In the genomic region with DNA sequence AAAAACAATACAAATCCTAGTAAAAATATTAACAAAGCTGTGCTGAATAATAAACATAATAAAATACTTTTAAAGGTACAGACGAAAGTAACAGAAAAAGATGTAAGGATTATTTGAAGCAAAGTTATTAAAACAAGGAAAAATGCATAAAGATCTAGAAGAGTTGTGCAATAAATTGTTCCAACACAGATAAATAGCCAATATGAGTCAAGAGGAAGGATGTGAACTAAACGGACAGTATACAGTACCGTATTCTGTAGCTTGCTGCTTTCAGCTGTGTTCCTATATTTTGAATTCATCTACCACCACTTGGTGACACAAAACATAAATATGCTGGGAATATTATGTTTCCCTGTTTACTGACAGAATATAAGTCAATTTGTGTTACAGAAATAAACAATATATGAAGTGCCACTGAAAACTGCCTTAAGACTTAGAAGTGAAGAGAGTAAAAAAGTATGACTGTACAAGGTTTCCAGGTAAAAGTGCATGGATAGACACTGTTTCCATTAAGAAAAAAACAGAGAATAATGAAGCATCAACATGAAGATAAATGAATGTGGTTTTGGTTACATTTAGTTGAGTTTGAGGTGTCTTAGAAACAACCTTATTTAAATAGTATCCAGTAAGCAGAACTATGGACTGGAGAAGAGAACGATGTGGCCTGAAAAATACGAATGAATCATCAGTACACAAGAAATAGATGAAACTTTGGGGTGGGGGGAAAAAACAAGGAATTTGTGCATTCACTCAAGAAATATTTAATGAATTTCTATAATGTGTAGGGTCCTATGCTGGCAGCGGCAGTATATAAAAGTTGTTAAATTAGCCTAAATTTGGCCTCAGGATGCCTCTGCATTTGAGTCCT, we compare ENCODE assay signal across 14 cellular contexts. TPM values are rescaled to one million over a fixed set of nuclear protein-coding genes. Genes with fewer than 3 reads are reported as not detected.
DNase-seq lines count a peak whose midpoint lies in the region; ATAC-seq, FAIRE-seq and TF ChIP-seq lines count a peak whose summit lies in the region.
"Had no signal": no experiment of that assay in that cellular context is flagged by ENCODE, and none has a peak within 500 bp of the region (broad histone marks: within the 10 kb centered on the region; RNA-seq: fewer than 3 reads in every experiment).

No MANE protein-coding gene starts in this region.

- peaks cover 3% of the 10 kb centered on the region for H3K9me1 ChIP-seq in K562 (ENCODE audit: control insufficient read depth, insufficient read depth, low read length)

- peaks cover 35% of the 10 kb centered on the region for H3K4me1 Mint-ChIP-seq in type B pancreatic cell (ENCODE audit: unreplicated experiment)

- peaks cover 100% of the 10 kb centered on the region for H3K79me2 ChIP-seq in K562 (ENCODE audit: control insufficient read depth, insufficient read depth, low read length)

- DNase-seq in SIG-M5 treated with dmso at 0.1 percent for 504 hours (lab: John Stamatoyannopoulos, UW; ENCODE audit: unreplicated experiment) (peak; percentile 46), SIG-M5 (lab: John Stamatoyannopoulos, UW) (no peak), MV-4-11 (lab: John Stamatoyannopoulos, UW) (peak; percentile 51), K562 (ENCODE audit: extremely low read depth in 1 of 4, low spot score in 3 of 4) (no peak), nucleus accumbens (lab: John Stamatoyannopoulos, UW) (no peak), AG20443 (ENCODE audit: low spot score) (no peak), type B pancreatic cell (ENCODE audit: extremely low spot score, unreplicated experiment) (no peak)
- DNase-seq: 8988T, gastrocnemius medialis, left cardiac atrium, NCI-H446 treated with DMSO at 0.1 percent for 48 hours had no signal

- TF ChIP-seq EP300 in K562 (IDR thresholded peaks at IDR 0.05; ENCODE audit: low read length): no peak

- POLR2A ChIA-PET in K562 (lab: Yijun Ruan, JAX): interaction anchor here (1.4 to 2.0 kb wide), 2 partner anchors 11 to 12 kb away, joined by 3 to 5 read pairs; no protein-coding TSS in a partner anchor

- in situ Hi-C loops in K562 (cut with MboI): no loop called here

- TF ChIP-seq CTCF in K562 (IDR thresholded peaks at IDR 0.05 in 2 of 3, conservative IDR thresholded peaks at IDR 0.05 in 1 of 3; ENCODE audit: insufficient read depth in 2 of 3, low read depth in 1 of 3, low read length in 3 of 3) (no peak), neutrophil (IDR thresholded peaks at IDR 0.05) (no peak), type B pancreatic cell (conservative IDR thresholded peaks at IDR 0.05) (no peak)

- no peak for FAIRE-seq in K562 (lab: Jason Lieb, UNC)
- FAIRE-seq: bronchial epithelial cell had no signal

- H3K9ac ChIP-seq in K562 (ENCODE audit: insufficient read depth in 1 of 2, low read depth in 2 of 2, low read length in 2 of 2): no peak overlapping the region

- no peak overlapping the region for H3K4me2 ChIP-seq in K562 (ENCODE audit: insufficient read depth, low read length)

- TF ChIP-seq POLR2A in K562 (conservative IDR thresholded peaks at IDR 0.05): no peak

- peaks cover 13% of the 10 kb centered on the region for H3K36me3 Mint-ChIP-seq in type B pancreatic cell

- no peaks in the 10 kb centered on the region for H3K27me3 Mint-ChIP-seq in type B pancreatic cell

- ATAC-seq in K562: peak; percentile 53
- ATAC-seq: gastrocnemius medialis had no signal

- H3K4me1 ChIP-seq in K562 (replicated peaks in 1 of 2; ENCODE audit: control insufficient read depth in 2 of 2, insufficient read depth in 2 of 2, low read length in 2 of 2) (peaks cover 0 to 32% of the 10 kb centered on the region in 2 experiments; a peak in 3 of 5 replicates), neutrophil (ENCODE audit: control insufficient read depth in 1 of 2, insufficient read depth in 1 of 2, low read depth in 1 of 2, low read length in 1 of 2) (peaks cover 45 to 62% of the 10 kb centered on the region in 2 experiments)

- CTCF ChIA-PET in K562 (lab: Yijun Ruan, JAX; ENCODE audit: low intra/inter-chr PET ratio): no interaction called here

- H4K20me1 ChIP-seq in K562 (replicated peaks; ENCODE audit: control insufficient read depth, insufficient read depth, low read length): peaks cover 36% of the 10 kb centered on the region

- intact Hi-C loops in K562 (cut with micrococcal nuclease): no loop called here

- no peaks in the 10 kb centered on the region for H3K27me3 ChIP-seq in K562 (ENCODE audit: control insufficient read depth in 2 of 2, insufficient read depth in 2 of 2, low read length in 2 of 2)
- H3K27me3 ChIP-seq in neutrophil: no peaks in the 10 kb centered on the region
- H3K27me3 ChIP-seq: gastrocnemius medialis had no signal

- no peak for TF ChIP-seq RAD21 in K562 (CRISPR knock-in tag; conservative IDR thresholded peaks at IDR 0.05 in 1 of 2, IDR thresholded peaks at IDR 0.05 in 1 of 2)

- H2AFZ ChIP-seq in K562 (ENCODE audit: low read depth, low read length): no peak overlapping the region

- H3K36me3 ChIP-seq in K562 (ENCODE audit: control insufficient read depth, insufficient read depth, low read length) (peaks cover 35% of the 10 kb centered on the region; the same call in 2 of the 3 replicates), neutrophil (no peaks in the 10 kb centered on the region)
- H3K36me3 ChIP-seq: gastrocnemius medialis had no signal

- H3K27ac Mint-ChIP-seq in type B pancreatic cell: no peak overlapping the region

- H3K9me3 ChIP-seq in K562 (replicated peaks; ENCODE audit: control insufficient read depth, insufficient read depth, low read depth, low read length) (no peaks in the 10 kb centered on the region), neutrophil (no peaks in the 10 kb centered on the region)
- H3K9me3 ChIP-seq: gastrocnemius medialis had no signal

- H3K9me3 Mint-ChIP-seq in type B pancreatic cell: no peaks in the 10 kb centered on the region

- H3K27ac ChIP-seq in K562 (ENCODE audit: extremely low read depth, low read depth, low read length): no peak overlapping the region
- H3K27ac ChIP-seq in neutrophil: peak overlapping the region; percentile 70
- H3K27ac ChIP-seq: SK-N-MC had no signal

- 63% methylated on average over 6 of the region's 6 CpGs for WGBS in K562 (ENCODE audit: insufficient coverage, low coverage, missing lambda C conversion rate)

- no peak overlapping the region for H3K4me3 Mint-ChIP-seq in type B pancreatic cell

- H3K4me3 ChIP-seq in K562 (no peak overlapping the region), neutrophil (ENCODE audit: low read depth in 1 of 2, low read length in 1 of 2) (no peak overlapping the region)
- H3K4me3 ChIP-seq: gastrocnemius medialis, SK-N-MC had no signal

- BruUV-seq in K562 (replicated peaks; lab: Mats Ljungman, UMichigan): no TSS peak

TF ChIP-seq in K562, 482 proteins besides CTCF, POLR2A, EP300 and RAD21:
- TF ChIP-seq ZNF668 (CRISPR knock-in tag; IDR thresholded peaks at IDR 0.05): no peak
- TF ChIP-seq CEBPB (tag; IDR thresholded peaks at IDR 0.05): peak; percentile 86
- no peak for TF ChIP-seq CEBPG (CRISPR knock-in tag; IDR thresholded peaks at IDR 0.05)
- peak; percentile 54 to 64; a peak in 1 of 4 replicates for TF ChIP-seq CEBPG (tag; conservative IDR thresholded peaks at IDR 0.05 in 1 of 2, IDR thresholded peaks at IDR 0.05 in 1 of 2)
- TF ChIP-seq MCM7 (IDR thresholded peaks at IDR 0.05): no peak
- TF ChIP-seq THRAP3 (IDR thresholded peaks at IDR 0.05; ENCODE audit: borderline replicate concordance): no peak
- no peak for TF ChIP-seq YY1 (IDR thresholded peaks at IDR 0.05; ENCODE audit: borderline replicate concordance in 1 of 3, control insufficient read depth in 1 of 3, extremely low read depth in 1 of 3, insufficient read depth in 3 of 3, insufficient read length in 1 of 3, insufficient replicate concordance in 2 of 3, low read depth in 1 of 3, low read length in 2 of 3)
- TF ChIP-seq TAF7 (tag; IDR thresholded peaks at IDR 0.05): no peak
- no peak for TF ChIP-seq TAF9B (IDR thresholded peaks at IDR 0.05; ENCODE audit: partially characterized antibody)
- TF ChIP-seq FOXK2 (conservative IDR thresholded peaks at IDR 0.05 in 1 of 2, IDR thresholded peaks at IDR 0.05 in 1 of 2; ENCODE audit: low read depth in 2 of 2): no peak
- no peak for TF ChIP-seq ZNF274 (IDR thresholded peaks at IDR 0.05; ENCODE audit: borderline replicate concordance, low read depth, low read length)
- TF ChIP-seq SMARCE1 (IDR thresholded peaks at IDR 0.05): no peak
- no peak for TF ChIP-seq NFE2 (IDR thresholded peaks at IDR 0.05; ENCODE audit: low read depth)

RNA-seq across cellular contexts. Expression of a gene that starts 13.1 kb away (rescaled TPM):
- total RNA-seq in K562 (2011; cell fraction: chromatin; rRNA removed; ENCODE audit: low replicate concordance): 5.5 and 20.3 TPM in 2 replicates
- 4.0 and 5.4 TPM in 2 replicates for total RNA-seq in K562 (2011; cell fraction: nucleolus; rRNA removed)
- total RNA-seq in K562 (2011; cell fraction: nucleoplasm; rRNA removed): 16.5 and 35.3 TPM in 2 replicates
- 10.5 and 12.5 TPM in 2 replicates for total RNA-seq in K562 (2014; rRNA removed)
- total RNA-seq in K562 (2014; rRNA removed; fragmentation: Illumina TruSeq; extraction: Trizol): 38.1 and 44.4 TPM in 2 replicates
- total RNA-seq in K562 (2015; rRNA removed; fragmentation: Illumina TruSeq; extraction: Trizol): 29.3 and 30.0 TPM in 2 replicates
- 69.5 and 70.0 TPM in 2 replicates for total RNA-seq in K562 (2021)
- 6.9 and 22.2 TPM in 2 replicates for polyA plus RNA-seq in K562 (2011; rRNA removed)
- 4.3 and 6.2 TPM in 2 replicates for polyA plus RNA-seq in K562 (2011; cell fraction: cytosol; rRNA removed)
- 4.3 and 5.0 TPM in 2 replicates for polyA plus RNA-seq in K562 (2011; cell fraction: nucleus; rRNA removed)
- 39.5 and 45.7 TPM in 2 replicates for polyA plus RNA-seq in K562 (2012)
- 44.2 and 48.8 TPM in 2 replicates for polyA plus RNA-seq in K562 (2014; fragmentation: Illumina TruSeq; extraction: Trizol)
- polyA plus RNA-seq in K562 (2014; fragmentation: Nextera tagmentation; extraction: Ambion mirVana): 10 to 100 TPM in 1 of 2 experiments, 1 to 10 TPM in 1; 3.7 to 12.3 TPM
- polyA plus RNA-seq in K562 (2014; rRNA removed): 23.2 and 24.8 TPM in 2 replicates
- polyA minus RNA-seq in K562 (2011; rRNA and poly(A)+ RNA removed): 18.4 and 33.2 TPM in 2 replicates
- 16.5 and 25.1 TPM in 2 replicates for polyA minus RNA-seq in K562 (2011; cell fraction: cytosol; rRNA and poly(A)+ RNA removed)
- 5.4 and 6.0 TPM in 2 replicates for polyA minus RNA-seq in K562 (2011; cell fraction: nucleus; rRNA and poly(A)+ RNA removed)
- total RNA-seq in type B pancreatic cell (ENCODE audit: low replicate concordance): 46.3 and 46.5 TPM in 2 replicates

Comparison
In these comparisons a context has a peak if more than half of its experiments do, and no peak if none do; other contexts are left out.
1. DNase-seq: peak in SIG-M5 treated with dmso at 0.1 percent for 504 hours (single experiment) and MV-4-11 (single experiment); none in SIG-M5 (single experiment), K562 (0 of 4), nucleus accumbens (0 of 56), AG20443 (single experiment) and type B pancreatic cell (single experiment).